ENCODE assay signal across 2 cellular contexts in genomic region chr3:38297053-38297452, GRCh38. TPM values are rescaled to one million over a fixed set of nuclear protein-coding genes. Genes with fewer than 3 reads are reported as not detected.
"Had no signal": no experiment of that assay in that cellular context is flagged by ENCODE, and none has a peak within 500 bp of the region (broad histone marks: within the 10 kb centered on the region; RNA-seq: fewer than 3 reads in every experiment).

No MANE protein-coding gene starts in this region.

RNA-seq across cellular contexts. Expression of gene SLC22A14, which starts 15.0 kb away (rescaled TPM):
- total RNA-seq: G401, GM12878 had no signal
- polyA plus RNA-seq: GM12878 had no signal

RNA-seq across cellular contexts. Expression of gene SLC22A13, which starts 31.4 kb away (rescaled TPM):
- total RNA-seq: G401 had no signal
